ENCODE assay signal across 1 cellular context in genomic region chr16:4015275-4015990, GRCh38.
TF ChIP-seq lines count a peak whose summit lies in the region.

No MANE protein-coding gene starts in this region.

TF ChIP-seq in K562, 482 proteins besides CTCF, POLR2A, EP300 and RAD21 (continued from another document):
- TF ChIP-seq ARID4B (CRISPR knock-in tag; IDR thresholded peaks at IDR 0.05) (no peak), SMARCA4 (IDR thresholded peaks at IDR 0.05) (peak; percentile 52; the same call in 1 of the 2 replicates), GATAD2A (IDR thresholded peaks at IDR 0.05) (no peak), ESRRA (IDR thresholded peaks at IDR 0.05; ENCODE audit: borderline replicate concordance, low read depth) (0 out of 2 replicates have a peak, but pooled peaks have one; percentile 40), MLLT1 (IDR thresholded peaks at IDR 0.05) (no peak), MEF2D (tag; conservative IDR thresholded peaks at IDR 0.05; ENCODE audit: low read depth) (no peak), ZNF740 (CRISPR knock-in tag; IDR thresholded peaks at IDR 0.05) (no peak), ZNF740 (tag; IDR thresholded peaks at IDR 0.05) (no peak), CHD7 (IDR thresholded peaks at IDR 0.05; ENCODE audit: low read depth, low read length) (no peak)
